Comparison of ENCODE assay signal across 8 cellular contexts in genomic region chr4:81471361-81472248, GRCh38. TPM values are rescaled to one million over a fixed set of nuclear protein-coding genes. Genes with fewer than 3 reads are reported as not detected.
DNase-seq lines count a peak whose midpoint lies in the region; ATAC-seq, FAIRE-seq and TF ChIP-seq lines count a peak whose summit lies in the region.

RASGEF1B (minus strand) TSS chr4:81471907; CDS start chr4:81459508, 12,399 bp downstream.

- H3K4me1 ChIP-seq in HepG2 (ENCODE audit: insufficient read depth, low read length) = peaks cover 18% of the 10 kb centered on the region

- H3K79me2 ChIP-seq in HepG2 (ENCODE audit: insufficient read depth, low read length) = no peaks in the 10 kb centered on the region

- peaks cover 7% of the 10 kb centered on the region for H3K36me3 Mint-ChIP-seq in dendritic cell treated with granulocyte-macrophage colony-stimulating factor and Interleukin-4, amounts not matched to agents 40 ng/mL and 50 ng/mL, for 4 days (ENCODE audit: low read depth)

- peak within 1 kb of the TSS; percentile 47 to 66 (median 57) for H3K4me3 ChIP-seq in HepG2 (replicated peaks in 1 of 3; ENCODE audit: insufficient read depth in 1 of 3, low read depth in 2 of 3, low read length in 3 of 3)

- H3K4me3 Mint-ChIP-seq in dendritic cell treated with granulocyte-macrophage colony-stimulating factor and Interleukin-4, amounts not matched to agents 40 ng/mL and 50 ng/mL, for 4 days = peak within 1 kb of the TSS; percentile 95

- peak within 1 kb of the TSS; percentile 86 for H3K4me2 ChIP-seq in HepG2 (ENCODE audit: low read depth, low read length)

- DNase-seq in Ammon's horn (ENCODE audit: low spot score) = peak; percentile 95
- DNase-seq in NCI-H69 (lab: John Stamatoyannopoulos, UW) = peak; percentile 93
- peak; percentile 90 to 92 for DNase-seq in activated CD4-positive, alpha-beta T cell treated with anti-CD3 and anti-CD28 coated beads, Interleukin-2, amount 50 U/mL, for 24 hours (ENCODE audit: low read depth in 1 of 2, low spot score in 1 of 2)
- DNase-seq in HepG2 (ENCODE audit: low spot score) = peak; percentile 32
- DNase-seq in stimulated activated CD4-positive, alpha-beta T cell treated with anti-CD3 and anti-CD28 coated beads, Interleukin-2, amount 100 ng/mL, for 48 hours = peak; percentile 89 to 96

- TF ChIP-seq RAD21 in HepG2 (CRISPR knock-in tag; IDR thresholded peaks at IDR 0.05) = no peak

- H3K9ac ChIP-seq in HepG2 (ENCODE audit: insufficient read depth, low read depth, low read length) = no peak within 1 kb of the TSS

- peak within 1 kb of the TSS; percentile 94 for H3K27ac Mint-ChIP-seq in dendritic cell treated with granulocyte-macrophage colony-stimulating factor and Interleukin-4, amounts not matched to agents 40 ng/mL and 50 ng/mL, for 4 days

- POLR2A ChIA-PET in HepG2 (lab: Yijun Ruan, JAX) = interaction anchor here (0.6 kb wide), 1 partner anchor 69 kb away, joined by 3 read pairs; no protein-coding TSS in a partner anchor

- in situ Hi-C loops in HepG2 (cut with HindIII; ENCODE audit: extremely low pct_ligation_motif_present, low pct_unique_long_range_greater_than_20kb) = loop anchor here (5.0 kb wide), 1 partner anchor 371 kb away; no protein-coding TSS in a partner anchor

- WGBS in HepG2 (ENCODE audit: low lambda C conversion rate) = 2% methylated on average over 4 of the region's 87 CpGs

- peak within 1 kb of the TSS; percentile 88 for H2AFZ ChIP-seq in HepG2 (ENCODE audit: low read length)

- CTCF ChIA-PET in HepG2 (lab: Yijun Ruan, JAX; ENCODE audit: low intra/inter-chr PET ratio, low total read pairs) = no interaction called here

- no peaks in the 10 kb centered on the region for H4K20me1 ChIP-seq in HepG2 (ENCODE audit: insufficient read depth, low read length)

- no peak within 1 kb of the TSS for H3K27ac ChIP-seq in HepG2 (ENCODE audit: extremely low read length, insufficient read depth, low read length)

- no peaks in the 10 kb centered on the region for H3K9me3 ChIP-seq in HepG2 (ENCODE audit: low read length)

- no TSS peak for BruUV-seq in HepG2 (replicated peaks; lab: Mats Ljungman, UMichigan)

- no peak for TF ChIP-seq CTCF in HepG2 (CRISPR knock-in tag; IDR thresholded peaks at IDR 0.05)

- peaks cover 47% of the 10 kb centered on the region for H3K4me1 Mint-ChIP-seq in dendritic cell treated with granulocyte-macrophage colony-stimulating factor and Interleukin-4, amounts not matched to agents 40 ng/mL and 50 ng/mL, for 4 days (ENCODE audit: low read depth)

- peaks cover 4 to 18% of the 10 kb centered on the region in 2 experiments for H3K27me3 ChIP-seq in HepG2 (ENCODE audit: control insufficient read depth in 1 of 2, insufficient read depth in 2 of 2, low read length in 2 of 2)

- H3K27me3 Mint-ChIP-seq in dendritic cell treated with granulocyte-macrophage colony-stimulating factor and Interleukin-4, amounts not matched to agents 40 ng/mL and 50 ng/mL, for 4 days = no peaks in the 10 kb centered on the region

- no peaks in the 10 kb centered on the region for H3K36me3 ChIP-seq in HepG2 (replicated peaks in 1 of 2; ENCODE audit: control insufficient read depth in 1 of 2, insufficient read depth in 2 of 2, low read length in 2 of 2)

- intact Hi-C loops in dendritic cell treated with granulocyte-macrophage colony-stimulating factor and Interleukin-4, amounts not matched to agents 40 ng/mL and 50 ng/mL, for 4 days (cut with micrococcal nuclease) = loop anchor here (1.0 to 5.0 kb wide), 3 partner anchors 21 to 901 kb away; partner anchors contain the start of gene HNRNPD
- intact Hi-C loops in HepG2 (cut with micrococcal nuclease; ENCODE audit: unreplicated experiment) = loop anchor here (1.0 kb wide), 1 partner anchor 373 kb away; no protein-coding TSS in a partner anchor

- TF ChIP-seq EP300 in HepG2 (IDR thresholded peaks at IDR 0.05; ENCODE audit: low read depth in 2 of 2, low read length in 2 of 2) = no peak
- no peak for TF ChIP-seq EP300 in HepG2 (CRISPR knock-in tag; IDR thresholded peaks at IDR 0.05; ENCODE audit: borderline replicate concordance)

- H3K9me3 Mint-ChIP-seq in dendritic cell treated with granulocyte-macrophage colony-stimulating factor and Interleukin-4, amounts not matched to agents 40 ng/mL and 50 ng/mL, for 4 days = no peaks in the 10 kb centered on the region

- TF ChIP-seq POLR2A in HepG2 (IDR thresholded peaks at IDR 0.05; ENCODE audit: insufficient read depth in 1 of 2, low read depth in 2 of 2, low read length in 2 of 2) = no peak

- FAIRE-seq in HepG2 (lab: Jason Lieb, UNC) = no peak

- peak; percentile 91 for ATAC-seq in GM19328 (IDR thresholded peaks at IDR 0.05; ENCODE audit: unreplicated experiment)
- peak; percentile 91 for ATAC-seq in HG03457 (IDR thresholded peaks at IDR 0.05; ENCODE audit: unreplicated experiment)
- peak; percentile 97 for ATAC-seq in HepG2

TF ChIP-seq in HepG2, 621 proteins besides CTCF, POLR2A, EP300 and RAD21 (continues in another document):
- TF ChIP-seq KLF15 (CRISPR knock-in tag; IDR thresholded peaks at IDR 0.05; ENCODE audit: borderline replicate concordance) (0 out of 2 replicates have a peak, but pooled peaks have one; percentile 48), SNAPC5 (CRISPR knock-in tag; IDR thresholded peaks at IDR 0.05; ENCODE audit: borderline replicate concordance) (0 out of 2 replicates have a peak, but pooled peaks have one; percentile 10), FOXM1 (CRISPR knock-in tag; IDR thresholded peaks at IDR 0.05) (no peak), TBX2 (CRISPR knock-in tag; IDR thresholded peaks at IDR 0.05; ENCODE audit: borderline replicate concordance) (peak; percentile 50), ZNF234 (CRISPR knock-in tag; conservative IDR thresholded peaks at IDR 0.05) (no peak), NR2C2 (CRISPR knock-in tag; IDR thresholded peaks at IDR 0.05; ENCODE audit: borderline replicate concordance) (no peak), ZNF710 (CRISPR knock-in tag; IDR thresholded peaks at IDR 0.05; ENCODE audit: borderline replicate concordance) (0 out of 2 replicates have a peak, but pooled peaks have one; percentile 18), ZNF615 (CRISPR knock-in tag; IDR thresholded peaks at IDR 0.05; ENCODE audit: borderline replicate concordance) (no peak), IKZF4 (CRISPR knock-in tag; IDR thresholded peaks at IDR 0.05; ENCODE audit: borderline replicate concordance, low read depth, not compliant biosample characterization) (no peak), E2F1 (CRISPR knock-in tag; IDR thresholded peaks at IDR 0.05) (peak; percentile 32; the same call in 1 of the 2 replicates), REPIN1 (CRISPR knock-in tag; IDR thresholded peaks at IDR 0.05; ENCODE audit: borderline replicate concordance, low read depth) (no peak)

RNA-seq across cellular contexts. Expression of gene RASGEF1B, which starts in this region (rescaled TPM):
- 0.04 TPM in 1 of 2 replicates, not detected in the other for total RNA-seq in HepG2 (2016; rRNA removed; fragmentation: Illumina TruSeq; extraction: Trizol)
- not detected in 2 replicates for total RNA-seq in HepG2 (2016; cell fraction: cytosol; rRNA removed; fragmentation: Illumina TruSeq; extraction: Trizol; ENCODE audit: low read depth)
- total RNA-seq in HepG2 (2016; cell fraction: insoluble cytoplasmic fraction; rRNA removed; fragmentation: Illumina TruSeq; extraction: Trizol) = not detected in 2 replicates
- total RNA-seq in HepG2 (2016; cell fraction: membrane; rRNA removed; fragmentation: Illumina TruSeq; extraction: Trizol) = not detected in 2 replicates
- not detected in 2 replicates for total RNA-seq in HepG2 (2016; cell fraction: nucleus; rRNA removed; fragmentation: Illumina TruSeq; extraction: Trizol)
- polyA plus RNA-seq in HepG2 (2011; rRNA removed) = 0.04 and 0.05 TPM in 2 replicates
- 0.03 TPM in 1 of 2 replicates, not detected in the other for polyA plus RNA-seq in HepG2 (2011; cell fraction: cytosol; rRNA removed)
- not detected in 2 replicates for polyA plus RNA-seq in HepG2 (2011; cell fraction: nucleus; rRNA removed)
- polyA plus RNA-seq in HepG2 (2012) = not detected in 2 replicates
- not detected in 2 replicates for polyA plus RNA-seq in HepG2 (2016; cell fraction: cytosol; fragmentation: Illumina TruSeq; extraction: Trizol; ENCODE audit: low read depth)
- polyA plus RNA-seq in HepG2 (2016; cell fraction: insoluble cytoplasmic fraction; fragmentation: Illumina TruSeq; extraction: Trizol; ENCODE audit: low read depth) = not detected in 2 replicates
- polyA plus RNA-seq in HepG2 (2016; cell fraction: membrane; fragmentation: Illumina TruSeq; extraction: Trizol; ENCODE audit: low read depth) = not detected in 2 replicates
- not detected in 2 replicates for polyA plus RNA-seq in HepG2 (2016; cell fraction: nucleus; fragmentation: Illumina TruSeq; extraction: Trizol; ENCODE audit: insufficient read depth, low read depth)
- 0.84 TPM in 1 of 2 replicates, not detected in the other for polyA minus RNA-seq in HepG2 (2011; rRNA and poly(A)+ RNA removed; ENCODE audit: low replicate concordance)
- not detected in 2 replicates for polyA minus RNA-seq in HepG2 (2011; cell fraction: cytosol; rRNA and poly(A)+ RNA removed)
- 0.12 and 0.26 TPM in 2 replicates for polyA minus RNA-seq in HepG2 (2011; cell fraction: nucleus; rRNA and poly(A)+ RNA removed)

Comparison
In these comparisons a context has a peak if more than half of its experiments do, and no peak if none do; other contexts are left out.
1. Peak in DNase-seq, ATAC-seq, H3K4me3 ChIP-seq and H3K4me2 ChIP-seq in HepG2; RNA of the gene not detected or under 1 TPM.
2. DNase-seq: peak in every context shown above with its lines; median percentile 95 in Ammon's horn; 93 in NCI-H69; 92 in stimulated activated CD4-positive, alpha-beta T cell treated with anti-CD3 and anti-CD28 coated beads, Interleukin-2, amount 100 ng/mL, for 48 hours; 91 in activated CD4-positive, alpha-beta T cell treated with anti-CD3 and anti-CD28 coated beads, Interleukin-2, amount 50 U/mL, for 24 hours; 32 in HepG2.